ENCODE assay signal across 8 cellular contexts in genomic region chr1:241834733-241835377, GRCh38. TPM values are rescaled to one million over a fixed set of nuclear protein-coding genes. Genes with fewer than 3 reads are reported as not detected.
A peak's percentile ranks its signal among the peaks of the same experiment; 100 is the strongest.
DNase-seq lines count a peak whose midpoint lies in the region; ATAC-seq and TF ChIP-seq lines count a peak whose summit lies in the region.

No MANE protein-coding gene starts in this region.

- no peaks in the 10 kb centered on the region for H3K27me3 ChIP-seq in body of pancreas

- no peaks in the 10 kb centered on the region for H3K4me1 Mint-ChIP-seq in mesothelial cell of epicardium

- no peaks in the 10 kb centered on the region for H3K9me3 ChIP-seq in body of pancreas

- no peaks in the 10 kb centered on the region for H3K36me3 Mint-ChIP-seq in mesothelial cell of epicardium

- H3K4me3 Mint-ChIP-seq in mesothelial cell of epicardium = no peak overlapping the region

- no peaks in the 10 kb centered on the region for H3K4me1 ChIP-seq in body of pancreas

- ATAC-seq in body of pancreas (peak; percentile 47), GM21515 (IDR thresholded peaks at IDR 0.05; ENCODE audit: unreplicated experiment) (no peak), HG02973 (IDR thresholded peaks at IDR 0.05; ENCODE audit: unreplicated experiment) (no peak)

- H3K27ac Mint-ChIP-seq in mesothelial cell of epicardium = no peak overlapping the region

- H3K27me3 Mint-ChIP-seq in mesothelial cell of epicardium (ENCODE audit: low read depth) = no peaks in the 10 kb centered on the region

- 0 to 2% methylated on average over 1 of the region's 1 CpG for WGBS in body of pancreas, 2 donors

- DNase-seq in GM12864 (ENCODE audit: low read depth) (no peak), NCI-H146 (lab: John Stamatoyannopoulos, UW) (peak; percentile 57), body of pancreas (peak in 1 of 4 donors; percentile 4), mesothelial cell of epicardium (ENCODE audit: low spot score in 2 of 2, unreplicated experiment in 2 of 2) (no peak), GM19240 (ENCODE audit: insufficient read length, low spot score) (no peak), D341Med (ENCODE audit: low spot score) (no peak)

- TF ChIP-seq CTCF in GM12864 (IDR thresholded peaks at IDR 0.05; ENCODE audit: low read depth, low read length, missing control alignments) (peak; percentile 54), body of pancreas (IDR thresholded peaks at IDR 0.05) (peak in 6 of 7 experiments; percentile 25 to 52 (median 47)), mesothelial cell of epicardium (IDR thresholded peaks at IDR 0.05; ENCODE audit: unreplicated experiment) (peak; percentile 63)

- H3K36me3 ChIP-seq in body of pancreas (replicated peaks in 1 of 2; ENCODE audit: insufficient read depth in 1 of 2, low read depth in 2 of 2) = no peaks in the 10 kb centered on the region

- H3K27ac ChIP-seq in body of pancreas = no peak overlapping the region

- TF ChIP-seq POLR2A in body of pancreas (IDR thresholded peaks at IDR 0.05) = no peak

- H3K4me3 ChIP-seq in GM12864 (ENCODE audit: low read depth, low read length) (no peak overlapping the region), body of pancreas (no peak overlapping the region)

- H3K9me3 Mint-ChIP-seq in mesothelial cell of epicardium = no peaks in the 10 kb centered on the region

- intact Hi-C loops in body of pancreas (cut with DNase I) = no loop called here

RNA-seq across cellular contexts. Expression of gene EXO1, which starts 13.1 kb away (rescaled TPM):
- total RNA-seq in body of pancreas (not detected), mesothelial cell of epicardium (8.3 to 9.4 TPM (median 8.4 TPM) in 3 replicates)
